Comparison of ENCODE assay signal across 8 cellular contexts in the genomic region with DNA sequence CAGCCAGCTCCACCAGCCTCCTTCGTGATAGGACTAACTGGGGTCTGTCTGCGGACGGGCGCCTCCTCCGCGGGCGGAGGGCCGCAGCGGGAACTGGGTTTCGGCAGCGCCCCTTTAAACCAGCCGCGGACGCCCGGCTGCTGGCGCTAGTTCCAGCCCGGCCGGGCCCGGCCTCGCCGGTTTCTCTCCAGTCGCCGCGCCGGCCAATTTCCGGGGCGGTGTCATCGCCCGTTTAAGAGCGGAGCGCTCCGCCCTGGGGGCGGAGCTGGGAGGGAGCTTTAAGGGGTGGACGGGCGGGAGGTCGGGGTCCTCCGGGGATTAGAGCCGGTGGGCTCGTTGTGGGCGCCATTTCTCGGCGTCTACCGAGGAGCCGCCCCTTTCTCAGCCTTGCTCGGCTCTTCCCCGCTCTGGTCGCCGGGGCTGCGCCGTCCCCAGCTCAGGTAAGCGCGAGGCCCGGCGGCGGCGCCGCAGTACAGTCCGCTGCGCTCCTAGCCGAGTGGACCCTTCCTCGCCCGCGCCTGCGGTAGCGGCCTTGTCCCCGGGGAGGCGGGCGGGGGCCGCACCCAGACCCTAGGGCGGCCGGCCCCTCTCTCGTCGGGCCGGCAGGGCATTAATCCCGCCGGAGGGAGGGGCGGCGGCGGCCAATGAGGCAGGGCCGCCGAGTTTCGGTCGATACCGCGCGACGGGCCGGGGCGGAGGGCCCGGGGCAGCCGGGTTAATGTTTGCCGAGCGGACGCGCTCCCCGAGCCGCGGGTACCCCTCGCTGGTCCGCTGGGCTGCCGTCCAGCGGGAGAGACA. TPM values are rescaled to one million over a fixed set of nuclear protein-coding genes. Genes with fewer than 3 reads are reported as not detected.
A peak's percentile ranks its signal among the peaks of the same experiment; 100 is the strongest.
DNase-seq lines count a peak whose midpoint lies in the region; TF ChIP-seq lines count a peak whose summit lies in the region.

A gene (plus strand): TSS at position 307 of the 798 bp plus-strand sequence. CDS start 6,008 bp downstream, outside the sequence.

- H3F3A ChIP-seq in DOHH2 (ENCODE audit: control insufficient read depth, insufficient read depth): peaks cover 3% of the 10 kb centered on the region; the same call in 1 of the 2 replicates
- no peaks in the 10 kb centered on the region for H3F3A ChIP-seq in GM23248 (ENCODE audit: insufficient read depth)

- H3K27ac ChIP-seq in DOHH2 (ENCODE audit: low read depth, low read length) (no peak within 1 kb of the TSS), GM23248 (no peak within 1 kb of the TSS), stomach (peak within 1 kb of the TSS; percentile 91 to 97 (median 94))

- H3K4me1 Mint-ChIP-seq in neural crest cell: peaks cover 25% of the 10 kb centered on the region

- H3K27ac Mint-ChIP-seq in neural crest cell (ENCODE audit: unreplicated experiment): peak within 1 kb of the TSS; percentile 43

- H3K4me2 ChIP-seq in DOHH2 (ENCODE audit: low read length) (peak within 1 kb of the TSS; percentile 96), GM23248 (ENCODE audit: unreplicated experiment) (peak within 1 kb of the TSS; percentile 92)

- H3K27me3 ChIP-seq in DOHH2 (ENCODE audit: control insufficient read depth, low read length) (peaks cover 17% of the 10 kb centered on the region), GM23248 (replicated peaks; ENCODE audit: insufficient read depth) (no peaks in the 10 kb centered on the region), stomach (no peaks in the 10 kb centered on the region)

- no peaks in the 10 kb centered on the region; the same call in 1 of the 2 replicates for H3K36me3 ChIP-seq in DOHH2 (ENCODE audit: control insufficient read depth, low read length)
- H3K36me3 ChIP-seq in GM23248 (ENCODE audit: low read depth): no peaks in the 10 kb centered on the region
- H3K36me3 ChIP-seq in stomach: no peaks in the 10 kb centered on the region

- 0 out of 2 replicates have a peak, but pooled peaks cover 4% of the 10 kb centered on the region for H4K20me1 ChIP-seq in DOHH2 (ENCODE audit: control insufficient read depth, insufficient read depth, low read depth, low read length)
- H4K20me1 ChIP-seq in GM23248 (ENCODE audit: insufficient read depth): no peaks in the 10 kb centered on the region

- no peaks in the 10 kb centered on the region for H3K27me3 Mint-ChIP-seq in neural crest cell (ENCODE audit: low read depth)

- H2AFZ ChIP-seq in GM23248: peak within 1 kb of the TSS; percentile 96

- no peaks in the 10 kb centered on the region for H3K9me3 Mint-ChIP-seq in neural crest cell

- H3K4me3 ChIP-seq in DOHH2 (ENCODE audit: low read length) (peak within 1 kb of the TSS; percentile 86), GM23248 (peak within 1 kb of the TSS; percentile 84), fibroblast of villous mesenchyme (ENCODE audit: low read depth, low read length) (peak within 1 kb of the TSS; percentile 85), stomach (peak within 1 kb of the TSS; percentile 77 to 99 (median 84))

- no peaks in the 10 kb centered on the region for H3K79me2 ChIP-seq in DOHH2 (ENCODE audit: control insufficient read depth, low read length)
- H3K79me2 ChIP-seq in GM23248 (ENCODE audit: insufficient read depth): no peaks in the 10 kb centered on the region

- peaks cover 10% of the 10 kb centered on the region for H3K36me3 Mint-ChIP-seq in neural crest cell (ENCODE audit: low read depth)

- WGBS in GM23248 (ENCODE audit: low coverage in 1 of 2, low lambda C conversion rate in 2 of 2, missing lambda C conversion rate in 2 of 2), 2 experiments: 1% methylated on average over 65 to 96 of the region's 102 CpGs
- WGBS in stomach, 5 donors: 1 to 2% (median 1%) methylated on average over 23 to 102 of the region's 102 CpGs

- H3K9me2 ChIP-seq in DOHH2 (replicated peaks; ENCODE audit: control insufficient read depth, low read length) (no peaks in the 10 kb centered on the region), GM23248 (ENCODE audit: insufficient read depth) (no peaks in the 10 kb centered on the region)

- no peaks in the 10 kb centered on the region for H3K9me3 ChIP-seq in DOHH2 (ENCODE audit: control insufficient read depth, insufficient read depth, low read length)
- H3K9me3 ChIP-seq in GM23248 (ENCODE audit: low read depth): no peaks in the 10 kb centered on the region
- no peaks in the 10 kb centered on the region for H3K9me3 ChIP-seq in stomach

- DNase-seq in GM23248 (peak; percentile 97), Kasumi-1 (lab: John Stamatoyannopoulos, UW) (peak; percentile 87 to 90), RPMI8226 (peak; percentile 92), fibroblast of villous mesenchyme (ENCODE audit: low read depth) (peak; percentile 96), neural crest cell (ENCODE audit: low read depth, low spot score) (peak; percentile 84), stomach (peak; percentile 95)
- DNase-seq in activated effector memory CD4-positive, alpha-beta T cell treated with Interleukin-2 at 50 U/mL for 16 hours: peak; percentile 74

- no peak for TF ChIP-seq EP300 in stomach (IDR thresholded peaks at IDR 0.05)

- TF ChIP-seq CTCF in DOHH2 (IDR thresholded peaks at IDR 0.05; ENCODE audit: low read depth, low read length, poor library complexity, severe bottlenecking) (no peak), fibroblast of villous mesenchyme (IDR thresholded peaks at IDR 0.05; ENCODE audit: insufficient read depth, low read depth, low read length) (peak; percentile 6), neural crest cell (conservative IDR thresholded peaks at IDR 0.05) (no peak), stomach (IDR thresholded peaks at IDR 0.05) (no peak)

- peak in 1 of 4 donors; percentile 15 for TF ChIP-seq POLR2A in stomach (IDR thresholded peaks at IDR 0.05)

- H3K4me1 ChIP-seq in DOHH2 (ENCODE audit: control insufficient read depth, low read length) (peaks cover 18% of the 10 kb centered on the region), GM23248 (ENCODE audit: insufficient read depth) (no peaks in the 10 kb centered on the region), stomach (peaks cover 0 to 41% (median 29%) of the 10 kb centered on the region in 4 donors)

- peak within 1 kb of the TSS; percentile 91 for H3K4me3 Mint-ChIP-seq in neural crest cell

- H3K9ac ChIP-seq in GM23248: peak within 1 kb of the TSS; percentile 73

- intact Hi-C loops in stomach (cut with DNase I; ENCODE audit: low total_unique reads): no loop called here

- in situ Hi-C loops in GM23248 (cut with MboI): no loop called here

RNA-seq across cellular contexts. Expression of the gene that starts here (rescaled TPM):
- 4.0 and 6.1 TPM in 2 replicates for total RNA-seq in GM23248 (2014; rRNA removed; shearing (Covaris generic))
- polyA plus RNA-seq in GM23248 (2016; fragmentation: Nextera tagmentation; extraction: Ambion mirVana) (2.5 and 3.0 TPM in 2 replicates), stomach (10 to 100 TPM in 1 of 3 donors, 1 to 10 TPM in 2; 5.3 to 13.4 (median 7.3) TPM)
- total RNA-seq in fibroblast of villous mesenchyme (9.7 and 25.0 TPM in 2 replicates), neural crest cell (41.1 and 42.7 TPM in 2 replicates), stomach (10 to 100 TPM; 28.4 to 64.5 (median 44.3) TPM)

Comparison
In these comparisons a context has a peak if more than half of its experiments do, and no peak if none do; other contexts are left out.
1. H3K27ac ChIP-seq: peak in stomach (5 of 5); none in DOHH2 (single experiment) and GM23248 (single experiment).
2. Peak in every context shown above with its lines, with median percentiles within 50 percentile points of each other: H3K4me3 ChIP-seq and DNase-seq.